ENCODE assay signal across 8 cellular contexts in genomic region chr6:159789377-159790148, GRCh38. TPM values are rescaled to one million over a fixed set of nuclear protein-coding genes. Genes with fewer than 3 reads are reported as not detected.
DNase-seq lines count a peak whose midpoint lies in the region; ATAC-seq, FAIRE-seq and TF ChIP-seq lines count a peak whose summit lies in the region.

Gene TCP1, minus strand, starts transcription at chr6:159789602. Its CDS starts 134 bp downstream, at chr6:159789468.

- peak within 1 kb of the TSS; percentile 81 for H3K9ac ChIP-seq in parathyroid adenoma

- H3K4me3 ChIP-seq in cardiac muscle cell (peak within 1 kb of the TSS; percentile 99), parathyroid adenoma (ENCODE audit: low read depth, low read length) (peak within 1 kb of the TSS; percentile 79), tibial nerve (peak within 1 kb of the TSS; percentile 86 to 98 (median 92))

- H3K27me3 ChIP-seq in cardiac muscle cell, result no peaks in the 10 kb centered on the region
- H3K27me3 ChIP-seq in parathyroid adenoma (ENCODE audit: control insufficient read depth, insufficient read depth, low read length), result no peaks in the 10 kb centered on the region
- H3K27me3 ChIP-seq in tibial nerve, result no peaks in the 10 kb centered on the region

- peaks cover 17% of the 10 kb centered on the region for H3K4me1 ChIP-seq in cardiac muscle cell (ENCODE audit: low read depth)
- peaks cover 2% of the 10 kb centered on the region for H3K4me1 ChIP-seq in parathyroid adenoma
- peaks cover 3 to 68% (median 45%) of the 10 kb centered on the region in 4 donors for H3K4me1 ChIP-seq in tibial nerve

- H3K27ac Mint-ChIP-seq in T-cell, result peak within 1 kb of the TSS; percentile 97 to 99

- POLR2A ChIA-PET in T-cell (lab: Charles Lee), result interaction anchor here (0.5 to 2.4 kb wide), 19 partner anchors 9 to 1703 kb away, joined by 3 to 14 read pairs (median 4); partner anchors contain the start of genes WTAP (in 2 of the 2), ACAT2 (in 1 of the 2), AGPAT4 (in 1 of the 2) and SOD2 (in 1 of the 2)

- no peaks in the 10 kb centered on the region for H3K9me3 Mint-ChIP-seq in T-cell

- no peaks in the 10 kb centered on the region for H3K27me3 Mint-ChIP-seq in T-cell

- peak within 1 kb of the TSS; percentile 90 for H2AFZ ChIP-seq in parathyroid adenoma

- H3K4me2 ChIP-seq in parathyroid adenoma (ENCODE audit: low read length), result peak within 1 kb of the TSS; percentile 83

- H3K36me3 ChIP-seq in cardiac muscle cell, result peaks cover 36% of the 10 kb centered on the region
- H3K36me3 ChIP-seq in parathyroid adenoma (ENCODE audit: control insufficient read depth, insufficient read depth, low read length), result no peaks in the 10 kb centered on the region
- H3K36me3 ChIP-seq in tibial nerve, result peaks cover 0 to 55% (median 0%) of the 10 kb centered on the region in 3 donors

- WGBS in adipose tissue, 3 donors, result 0 to 1% (median 0%) methylated on average over 63 to 64 of the region's 64 CpGs
- 0 to 1% methylated on average over 44 to 64 of the region's 64 CpGs for WGBS in tibial nerve, 2 donors

- H3K79me2 ChIP-seq in parathyroid adenoma, result peaks cover 38% of the 10 kb centered on the region

- no peak for FAIRE-seq in GM12891 (lab: Jason Lieb, UNC)

- CTCF ChIA-PET in T-cell (lab: Charles Lee), result interaction anchor here in 1 of 2 donors (0.5 to 2.4 kb wide), 8 partner anchors 15 to 99 kb away, joined by 3 to 17 read pairs (median 6); partner anchors contain the start of genes ACAT2 and WTAP

- H3K36me3 Mint-ChIP-seq in T-cell, result peaks cover 46% of the 10 kb centered on the region

- H3K27ac ChIP-seq in adipose tissue (ENCODE audit: low read depth, low read length) (peak within 1 kb of the TSS; percentile 53), cardiac muscle cell (peak within 1 kb of the TSS; percentile 98), parathyroid adenoma (peak within 1 kb of the TSS; percentile 95), tibial nerve (peak within 1 kb of the TSS; percentile 95 to 100 (median 98))

- H3K4me3 Mint-ChIP-seq in T-cell, result peak within 1 kb of the TSS; percentile 96 to 99 (median 98)

- TF ChIP-seq EP300 in tibial nerve (IDR thresholded peaks at IDR 0.05), result peak; percentile 98 to 99

- TF ChIP-seq POLR2A in GM12891 (IDR thresholded peaks at IDR 0.05; ENCODE audit: low read depth, low read length) (peak; percentile 95), tibial nerve (IDR thresholded peaks at IDR 0.05) (peak; percentile 99)

- ATAC-seq in HG02840 (IDR thresholded peaks at IDR 0.05; ENCODE audit: low FRiP score, unreplicated experiment) (peak; percentile 80), T-cell (replicated peaks in 1 of 4) (peak; percentile 82 to 87 (median 85))

- peaks cover 55 to 70% (median 66%) of the 10 kb centered on the region in 3 donors for H3K4me1 Mint-ChIP-seq in T-cell

- TF ChIP-seq CTCF in cardiac muscle cell (IDR thresholded peaks at IDR 0.05; ENCODE audit: low read depth, low read length) (no peak), parathyroid adenoma (IDR thresholded peaks at IDR 0.05) (no peak), tibial nerve (IDR thresholded peaks at IDR 0.05) (no peak)

- H3K9me3 ChIP-seq in cardiac muscle cell (ENCODE audit: low read depth) (no peaks in the 10 kb centered on the region), parathyroid adenoma (ENCODE audit: control insufficient read depth, low read length) (no peaks in the 10 kb centered on the region), tibial nerve (no peaks in the 10 kb centered on the region)

- DNase-seq in GM12891 (ENCODE audit: insufficient read length, low spot score), result peak; percentile 81
- peak; percentile 97 for DNase-seq in NCI-H1436 treated with DMSO at 0.1 percent for 48 hours (lab: John Stamatoyannopoulos, UW)
- DNase-seq in T-cell, result peak; percentile 94 to 100 (median 98)
- peak; percentile 100 for DNase-seq in cardiac muscle cell (ENCODE audit: low read depth in 1 of 2, low spot score in 1 of 2)
- DNase-seq in tibial nerve (ENCODE audit: low spot score in 2 of 2), result peak; percentile 99

TF ChIP-seq in GM12891, 5 proteins besides CTCF, POLR2A, EP300 and RAD21:
- TF ChIP-seq POU2F2 (IDR thresholded peaks at IDR 0.05; ENCODE audit: low read depth, low read length), result peak; percentile 64; the same call in 1 of the 2 replicates
- peak; percentile 94 for TF ChIP-seq POLR2AphosphoS5 (IDR thresholded peaks at IDR 0.05; ENCODE audit: low read depth, low read length)
- no peak for TF ChIP-seq PAX5 (IDR thresholded peaks at IDR 0.05; ENCODE audit: insufficient read depth, low read length, severe bottlenecking)
- peak; percentile 93 for TF ChIP-seq TAF1 (IDR thresholded peaks at IDR 0.05; ENCODE audit: low read depth, low read length)
- peak; percentile 68 for TF ChIP-seq SPI1 (IDR thresholded peaks at IDR 0.05; ENCODE audit: low read depth, low read length)

RNA-seq across cellular contexts. Expression of gene TCP1, which starts in this region (rescaled TPM):
- polyA plus RNA-seq in GM12891 (2012; ENCODE audit: low read depth, missing spikeins), result 187 TPM
- total RNA-seq in T-cell, result 100 to 1,000 TPM; 129 to 188 (median 146) TPM
- polyA plus RNA-seq in adipose tissue, result 100 to 1,000 TPM in 2 of 3 donors, 10 to 100 TPM in 1; 70.0 to 141 (median 108) TPM
- 130 and 139 TPM in 2 replicates for total RNA-seq in cardiac muscle cell
- 164 and 173 TPM in 2 replicates for polyA plus RNA-seq in cardiac muscle cell
- 100 to 1,000 TPM in 2 of 4 donors, 10 to 100 TPM in 2; 81.0 to 106 (median 102) TPM for total RNA-seq in tibial nerve

Comparison
In these comparisons a context has a peak if more than half of its experiments do, and no peak if none do; other contexts are left out.
1. Peak in every context shown above with its lines: DNase-seq, ATAC-seq, H3K4me3 ChIP-seq and H3K27ac ChIP-seq.